In genomic region chr4:169810325-169811323, GRCh38 we compare ENCODE assay signal across 8 cellular contexts. TPM values are rescaled to one million over a fixed set of nuclear protein-coding genes. Genes with fewer than 3 reads are reported as not detected.
DNase-seq lines count a peak whose midpoint lies in the region; ATAC-seq, FAIRE-seq and TF ChIP-seq lines count a peak whose summit lies in the region.

No MANE protein-coding gene starts in this region.

- DNase-seq in CD4-positive, CD25-positive, alpha-beta regulatory T cell: peak in 2 of 3 donors; percentile 36 to 70
- peak; percentile 26 for DNase-seq in GM18507 (ENCODE audit: extremely low spot score, insufficient read length, low read depth)
- peak; percentile 33 for DNase-seq in HuH-7.5 (ENCODE audit: low spot score)
- DNase-seq in NOMO-1 treated with DMSO at 0.1 percent for 48 hours (lab: John Stamatoyannopoulos, UW; ENCODE audit: unreplicated experiment): peak; percentile 75
- DNase-seq in cerebellar cortex (ENCODE audit: low spot score): peak; percentile 86
- DNase-seq in HepG2 (ENCODE audit: low spot score): peak; percentile 69
- no peak for DNase-seq in upper lobe of right lung

- no peaks in the 10 kb centered on the region for H3K36me3 ChIP-seq in CD4-positive, CD25-positive, alpha-beta regulatory T cell (ENCODE audit: control insufficient read depth, insufficient read depth, low read length)
- no peaks in the 10 kb centered on the region for H3K36me3 ChIP-seq in HepG2 (replicated peaks in 1 of 2; ENCODE audit: control insufficient read depth in 1 of 2, insufficient read depth in 2 of 2, low read length in 2 of 2)
- H3K36me3 ChIP-seq in upper lobe of right lung: no peaks in the 10 kb centered on the region

- no TSS peak for BruUV-seq in HepG2 (replicated peaks; lab: Mats Ljungman, UMichigan)

- TF ChIP-seq CTCF in HepG2 (CRISPR knock-in tag; IDR thresholded peaks at IDR 0.05) (peak; percentile 73), upper lobe of right lung (IDR thresholded peaks at IDR 0.05) (peak; percentile 90)

- FAIRE-seq in GM18507 (lab: Jason Lieb, UNC) (peak; percentile 78), HepG2 (lab: Jason Lieb, UNC) (peak; percentile 66)

- H3K27me3 Mint-ChIP-seq in CD4-positive, CD25-positive, alpha-beta regulatory T cell: no peaks in the 10 kb centered on the region

- peaks cover 0 to 2% (median 0%) of the 10 kb centered on the region in 4 donors for H3K4me1 Mint-ChIP-seq in CD4-positive, CD25-positive, alpha-beta regulatory T cell

- no peaks in the 10 kb centered on the region for H3K4me1 ChIP-seq in CD4-positive, CD25-positive, alpha-beta regulatory T cell (ENCODE audit: control insufficient read depth, insufficient read depth, low read length, poor library complexity, severe bottlenecking)
- H3K4me1 ChIP-seq in HepG2 (ENCODE audit: insufficient read depth, low read length): no peaks in the 10 kb centered on the region
- no peaks in the 10 kb centered on the region for H3K4me1 ChIP-seq in upper lobe of right lung

- POLR2A ChIA-PET in HepG2 (lab: Yijun Ruan, JAX): no interaction called here

- in situ Hi-C loops in HepG2 (cut with HindIII; ENCODE audit: extremely low pct_ligation_motif_present, low pct_unique_long_range_greater_than_20kb): no loop called here

- no peak for TF ChIP-seq POLR2A in HepG2 (IDR thresholded peaks at IDR 0.05; ENCODE audit: insufficient read depth in 1 of 2, low read depth in 2 of 2, low read length in 2 of 2)

- TF ChIP-seq RAD21 in HepG2 (CRISPR knock-in tag; IDR thresholded peaks at IDR 0.05): peak; percentile 53

- no peak overlapping the region for H3K4me2 ChIP-seq in HepG2 (ENCODE audit: low read depth, low read length)

- no peak overlapping the region for H3K27ac ChIP-seq in CD4-positive, CD25-positive, alpha-beta regulatory T cell (ENCODE audit: insufficient read depth, low read length, poor library complexity, severe bottlenecking)
- H3K27ac ChIP-seq in HepG2 (ENCODE audit: extremely low read length, insufficient read depth, low read length) (no peak overlapping the region), upper lobe of right lung (no peak overlapping the region)

- intact Hi-C loops in HepG2 (cut with micrococcal nuclease; ENCODE audit: unreplicated experiment): loop anchor here (1.0 kb wide), 2 partner anchors 237 to 280 kb away; no protein-coding TSS in a partner anchor
- intact Hi-C loops in upper lobe of right lung (cut with DNase I): loop anchor here (10.0 kb wide), 1 partner anchor 244 kb away; no protein-coding TSS in a partner anchor

- no peaks in the 10 kb centered on the region for H3K79me2 ChIP-seq in HepG2 (ENCODE audit: insufficient read depth, low read length)

- ATAC-seq in CD4-positive, CD25-positive, alpha-beta regulatory T cell (ENCODE audit: low read depth in 2 of 2): no peak
- ATAC-seq in HepG2 (peak; percentile 74), upper lobe of right lung (peak; percentile 84), GM19328 (IDR thresholded peaks at IDR 0.05; ENCODE audit: unreplicated experiment) (no peak)

- WGBS in HepG2 (ENCODE audit: low lambda C conversion rate): under 1% methylated on average over 6 of the region's 6 CpGs

- no peak overlapping the region for H2AFZ ChIP-seq in HepG2 (ENCODE audit: low read length)

- H3K4me3 Mint-ChIP-seq in CD4-positive, CD25-positive, alpha-beta regulatory T cell: no peak overlapping the region

- CTCF ChIA-PET in HepG2 (lab: Yijun Ruan, JAX; ENCODE audit: low intra/inter-chr PET ratio, low total read pairs): interaction anchor here (2.3 to 2.5 kb wide), 2 partner anchors 237 to 279 kb away, joined by 14 to 41 read pairs; partner anchors contain the start of gene AADAT

- H4K20me1 ChIP-seq in HepG2 (ENCODE audit: insufficient read depth, low read length): no peaks in the 10 kb centered on the region

- H3K27me3 ChIP-seq in CD4-positive, CD25-positive, alpha-beta regulatory T cell (ENCODE audit: control insufficient read depth, insufficient read depth, low read length): no peaks in the 10 kb centered on the region
- H3K27me3 ChIP-seq in HepG2 (ENCODE audit: control insufficient read depth in 1 of 2, insufficient read depth in 2 of 2, low read length in 2 of 2) (no peaks in the 10 kb centered on the region), upper lobe of right lung (no peaks in the 10 kb centered on the region)

- H3K36me3 Mint-ChIP-seq in CD4-positive, CD25-positive, alpha-beta regulatory T cell: no peaks in the 10 kb centered on the region

- H3K27ac Mint-ChIP-seq in CD4-positive, CD25-positive, alpha-beta regulatory T cell: peak overlapping the region in 1 of 3 donors; percentile 53

- H3K4me3 ChIP-seq in CD4-positive, CD25-positive, alpha-beta regulatory T cell (ENCODE audit: low read depth, low read length): no peak overlapping the region
- no peak overlapping the region for H3K4me3 ChIP-seq in HepG2 (replicated peaks in 1 of 3; ENCODE audit: insufficient read depth in 1 of 3, low read depth in 2 of 3, low read length in 3 of 3)
- H3K4me3 ChIP-seq in upper lobe of right lung: no peak overlapping the region

- TF ChIP-seq EP300 in HepG2 (IDR thresholded peaks at IDR 0.05; ENCODE audit: low read depth in 2 of 2, low read length in 2 of 2): no peak
- no peak for TF ChIP-seq EP300 in HepG2 (CRISPR knock-in tag; IDR thresholded peaks at IDR 0.05; ENCODE audit: borderline replicate concordance)

- H3K9ac ChIP-seq in HepG2 (ENCODE audit: insufficient read depth, low read depth, low read length): no peak overlapping the region

- no peaks in the 10 kb centered on the region for H3K9me3 Mint-ChIP-seq in CD4-positive, CD25-positive, alpha-beta regulatory T cell

- peaks cover 0 to 2% of the 10 kb centered on the region in 2 experiments for H3K9me3 ChIP-seq in CD4-positive, CD25-positive, alpha-beta regulatory T cell (ENCODE audit: control insufficient read depth in 2 of 2, low read length in 2 of 2)
- H3K9me3 ChIP-seq in HepG2 (ENCODE audit: low read length) (no peaks in the 10 kb centered on the region), upper lobe of right lung (no peaks in the 10 kb centered on the region)

TF ChIP-seq in HepG2, 621 proteins besides CTCF, POLR2A, EP300 and RAD21 (continues in another document):
- TF ChIP-seq EZH2 (conservative IDR thresholded peaks at IDR 0.05; ENCODE audit: low read depth, low read length) (no peak), ARID5B (CRISPR knock-in tag; IDR thresholded peaks at IDR 0.05) (no peak), CEBPG (CRISPR knock-in tag; IDR thresholded peaks at IDR 0.05) (peak; percentile 29; the same call in 1 of the 2 replicates), ZSCAN31 (CRISPR knock-in tag; IDR thresholded peaks at IDR 0.05; ENCODE audit: low read depth) (no peak), STAG1 (CRISPR knock-in tag; IDR thresholded peaks at IDR 0.05) (peak; percentile 69)

RNA-seq across cellular contexts. Expression of gene HPF1, which starts 52.9 kb away (rescaled TPM):
- total RNA-seq in CD4-positive, CD25-positive, alpha-beta regulatory T cell: 12.7 TPM
- polyA plus RNA-seq in CD4-positive, CD25-positive, alpha-beta regulatory T cell: 10 to 100 TPM; 30.4 to 55.5 (median 44.4) TPM
- total RNA-seq in HepG2 (2016; rRNA removed; fragmentation: Illumina TruSeq; extraction: Trizol) (14.8 and 23.0 TPM in 2 replicates), upper lobe of right lung (18.9 TPM)
- 2.2 and 2.8 TPM in 2 replicates for total RNA-seq in HepG2 (2016; cell fraction: cytosol; rRNA removed; fragmentation: Illumina TruSeq; extraction: Trizol; ENCODE audit: low read depth)
- total RNA-seq in HepG2 (2016; cell fraction: insoluble cytoplasmic fraction; rRNA removed; fragmentation: Illumina TruSeq; extraction: Trizol): 16.3 and 27.5 TPM in 2 replicates
- total RNA-seq in HepG2 (2016; cell fraction: membrane; rRNA removed; fragmentation: Illumina TruSeq; extraction: Trizol): 5.5 and 5.7 TPM in 2 replicates
- total RNA-seq in HepG2 (2016; cell fraction: nucleus; rRNA removed; fragmentation: Illumina TruSeq; extraction: Trizol): 6.6 and 9.1 TPM in 2 replicates
- 4.2 and 5.1 TPM in 2 replicates for polyA plus RNA-seq in HepG2 (2011; rRNA removed)
- 3.0 and 5.1 TPM in 2 replicates for polyA plus RNA-seq in HepG2 (2011; cell fraction: cytosol; rRNA removed)
- 1.4 and 1.5 TPM in 2 replicates for polyA plus RNA-seq in HepG2 (2011; cell fraction: nucleus; rRNA removed)
- 6.8 and 10.6 TPM in 2 replicates for polyA plus RNA-seq in HepG2 (2012)
- polyA plus RNA-seq in HepG2 (2016; cell fraction: cytosol; fragmentation: Illumina TruSeq; extraction: Trizol; ENCODE audit: low read depth): 2.3 and 2.7 TPM in 2 replicates
- 25.3 and 28.2 TPM in 2 replicates for polyA plus RNA-seq in HepG2 (2016; cell fraction: insoluble cytoplasmic fraction; fragmentation: Illumina TruSeq; extraction: Trizol; ENCODE audit: low read depth)
- polyA plus RNA-seq in HepG2 (2016; cell fraction: membrane; fragmentation: Illumina TruSeq; extraction: Trizol; ENCODE audit: low read depth): 3.3 and 3.4 TPM in 2 replicates
- 7.9 and 17.4 TPM in 2 replicates for polyA plus RNA-seq in HepG2 (2016; cell fraction: nucleus; fragmentation: Illumina TruSeq; extraction: Trizol; ENCODE audit: insufficient read depth, low read depth)
- 1.3 TPM in 1 of 2 replicates, not detected in the other for polyA minus RNA-seq in HepG2 (2011; rRNA and poly(A)+ RNA removed; ENCODE audit: low replicate concordance)
- polyA minus RNA-seq in HepG2 (2011; cell fraction: cytosol; rRNA and poly(A)+ RNA removed): 1.4 and 2.2 TPM in 2 replicates
- 2.7 and 4.4 TPM in 2 replicates for polyA minus RNA-seq in HepG2 (2011; cell fraction: nucleus; rRNA and poly(A)+ RNA removed)

Comparison
In these comparisons a context has a peak if more than half of its experiments do, and no peak if none do; other contexts are left out.
1. ATAC-seq: peak in HepG2 (single experiment) and upper lobe of right lung (single experiment); none in CD4-positive, CD25-positive, alpha-beta regulatory T cell (0 of 2) and GM19328 (single experiment).